8 cellular contexts compared by ENCODE assay signal in the genomic region with DNA sequence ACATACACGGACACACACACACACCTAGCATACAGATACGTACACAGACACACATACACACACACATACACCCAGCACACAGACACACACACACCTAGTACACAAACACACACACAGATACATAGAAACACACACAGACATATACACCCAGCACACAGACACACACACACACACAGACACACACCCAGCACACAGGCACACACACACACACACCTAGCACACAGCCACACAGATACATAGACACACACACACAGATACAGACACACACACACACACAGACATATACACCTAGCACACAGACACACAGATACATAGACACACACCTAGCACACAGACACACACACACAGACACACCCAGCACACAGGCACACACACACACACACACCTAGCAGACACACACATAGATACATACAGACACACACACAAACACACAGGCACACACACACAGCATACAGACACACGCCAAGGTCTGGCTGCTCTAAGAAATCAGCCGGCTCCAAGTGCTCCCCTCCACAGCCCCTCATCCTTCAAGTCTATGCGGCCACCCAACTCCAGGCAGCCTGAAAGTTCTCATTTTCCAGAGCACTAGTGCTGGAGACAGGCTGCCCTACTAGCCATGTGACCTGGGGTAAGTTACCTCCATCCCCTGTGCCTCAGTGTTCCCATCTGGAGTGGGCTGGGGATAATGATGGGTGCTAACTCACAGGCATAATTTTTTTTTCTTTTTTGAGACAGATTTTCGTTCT. TPM values are rescaled to one million over a fixed set of nuclear protein-coding genes. Genes with fewer than 3 reads are reported as not detected.
DNase-seq lines count a peak whose midpoint lies in the region; ATAC-seq, FAIRE-seq and TF ChIP-seq lines count a peak whose summit lies in the region.
"Had no signal": no experiment of that assay in that cellular context is flagged by ENCODE, and none has a peak within 500 bp of the region (broad histone marks: within the 10 kb centered on the region; RNA-seq: fewer than 3 reads in every experiment).

No MANE protein-coding gene starts in this region.

- DNase-seq in GM12892 (ENCODE audit: insufficient read length) (no peak), endothelial cell (ENCODE audit: low spot score) (no peak), T1000 (lab: John Stamatoyannopoulos, UW) (no peak)
- DNase-seq: activated gamma-delta T cell, NCI-H524 treated with DMSO at 0.1 percent for 48 hours, SHP77 treated with DMSO at 0.1 percent for 48 hours had no signal

- H3K4me3 Mint-ChIP-seq in endothelial cell (ENCODE audit: unreplicated experiment): peak overlapping the region; percentile 8

- FAIRE-seq in GM12892 (lab: Jason Lieb, UNC): peak; percentile 84
- FAIRE-seq: colon had no signal

- H3K36me3 Mint-ChIP-seq in endothelial cell (ENCODE audit: low read depth, unreplicated experiment): peaks cover 24% of the 10 kb centered on the region

- H3K27ac Mint-ChIP-seq in endothelial cell (ENCODE audit: unreplicated experiment): peak overlapping the region; percentile 39

- no peaks in the 10 kb centered on the region for H3K9me3 Mint-ChIP-seq in endothelial cell (ENCODE audit: unreplicated experiment)

- TF ChIP-seq CTCF in endothelial cell (IDR thresholded peaks at IDR 0.05; ENCODE audit: unreplicated experiment): no peak

- peaks cover 16% of the 10 kb centered on the region for H3K27me3 Mint-ChIP-seq in endothelial cell (ENCODE audit: unreplicated experiment)

- TF ChIP-seq POLR2A in GM12892 (IDR thresholded peaks at IDR 0.05; ENCODE audit: low read depth, low read length): no peak

- peaks cover 26% of the 10 kb centered on the region for H3K4me1 Mint-ChIP-seq in endothelial cell (ENCODE audit: unreplicated experiment)

- no peak for ATAC-seq in GM18517 (IDR thresholded peaks at IDR 0.05; ENCODE audit: unreplicated experiment)

RNA-seq across cellular contexts. Expression of a gene that starts 13.2 kb away (rescaled TPM):
- polyA plus RNA-seq in GM12892 (2012; ENCODE audit: missing spikeins): 1.2 TPM
- total RNA-seq in endothelial cell (ENCODE audit: unreplicated experiment): 2.6 TPM

RNA-seq across cellular contexts. Expression of a gene that starts 24.5 kb away (rescaled TPM):
- 1.5 TPM for polyA plus RNA-seq in GM12892 (2012; ENCODE audit: missing spikeins)
- 13.6 TPM for total RNA-seq in endothelial cell (ENCODE audit: unreplicated experiment)

RNA-seq across cellular contexts. Expression of a gene that starts 33.0 kb away (rescaled TPM):
- 47.6 TPM for polyA plus RNA-seq in GM12892 (2012; ENCODE audit: missing spikeins)
- 111 TPM for total RNA-seq in endothelial cell (ENCODE audit: unreplicated experiment)

RNA-seq across cellular contexts. Expression of a gene that starts 34.5 kb away (rescaled TPM):
- 57.4 TPM for polyA plus RNA-seq in GM12892 (2012; ENCODE audit: missing spikeins)
- total RNA-seq in endothelial cell (ENCODE audit: unreplicated experiment): 96.2 TPM

RNA-seq across cellular contexts. Expression of a gene that starts 53.1 kb away (rescaled TPM):
- polyA plus RNA-seq in GM12892 (2012; ENCODE audit: missing spikeins): 49.2 TPM
- total RNA-seq in endothelial cell (ENCODE audit: unreplicated experiment): 96.4 TPM
